24 cellular contexts compared by ENCODE assay signal in genomic region chr16:5854027-5854426, GRCh38.
DNase-seq lines count a peak whose midpoint lies in the region; ATAC-seq, FAIRE-seq and TF ChIP-seq lines count a peak whose summit lies in the region.
"Had no signal": no experiment of that assay in that cellular context is flagged by ENCODE, and none has a peak within 500 bp of the region (broad histone marks: within the 10 kb centered on the region; RNA-seq: fewer than 3 reads in every experiment).

No MANE protein-coding gene starts in this region.

- TF ChIP-seq CTCF in GM12878 (IDR thresholded peaks at IDR 0.05 in 2 of 3, conservative IDR thresholded peaks at IDR 0.05 in 1 of 3; ENCODE audit: control insufficient read depth in 2 of 3, extremely low read depth in 1 of 3, insufficient read depth in 1 of 3, low read depth in 3 of 3, low read length in 3 of 3) (no peak), GM13977 (IDR thresholded peaks at IDR 0.05; ENCODE audit: extremely low read depth, insufficient read depth, missing control alignments) (no peak)

- DNase-seq in activated T-cell treated with anti-CD3 and anti-CD28 coated beads, Interleukin-2, amount 50 U/mL, for 72 hours: no peak
- DNase-seq in activated T-cell treated with anti-CD3 and anti-CD28 coated beads for 4 hours (no peak), SK-MEL-5 (ENCODE audit: low read depth, low spot score) (peak; percentile 41), GM12878 (ENCODE audit: low read depth, low spot score) (no peak), NCI-H2227 treated with DMSO at 0.1 percent for 48 hours (lab: John Stamatoyannopoulos, UW) (no peak), C1 segment of cervical spinal cord (lab: John Stamatoyannopoulos, UW) (no peak), GM13977 (ENCODE audit: low spot score) (no peak)
- DNase-seq: 8988T; ACHN; BE2C; Caco-2; Calu3; CD4-positive, alpha-beta T cell; CD8-positive, alpha-beta T cell; DMS79 treated with DMSO at 0.1 percent for 48 hours; GF-D8 had no signal

- no peak for TF ChIP-seq RAD21 in GM12878 (IDR thresholded peaks at IDR 0.05; ENCODE audit: insufficient read depth, low read depth, low read length)

- intact Hi-C loops in GM12878 (cut with micrococcal nuclease; ENCODE audit: unreplicated experiment): no loop called here

- no peak for TF ChIP-seq POLR2A in GM12878 (IDR thresholded peaks at IDR 0.05; ENCODE audit: low read depth, low read length)

- POLR2A ChIA-PET in GM12878 (lab: Charles Lee): no interaction called here

- H3K27ac ChIP-seq in GM12878 (ENCODE audit: control insufficient read depth, insufficient read depth): no peak overlapping the region
- H3K27ac ChIP-seq: BLaER1, C4-2B had no signal

- H4K20me1 ChIP-seq in GM12878 (ENCODE audit: control insufficient read depth, insufficient read depth): no peaks in the 10 kb centered on the region
- H4K20me1 ChIP-seq: BLaER1 had no signal

- 34% methylated on average over 5 of the region's 5 CpGs for WGBS in GM12878 (ENCODE audit: insufficient coverage, insufficient replicate concordance, low lambda C conversion rate, missing lambda C conversion rate)

- H3K27me3 Mint-ChIP-seq in activated T-cell treated with anti-CD3 and anti-CD28 coated beads, Interleukin-2, amount 50 U/mL, for 72 hours (ENCODE audit: low read depth): no peaks in the 10 kb centered on the region
- H3K27me3 Mint-ChIP-seq in activated T-helper 17 cell treated with anti-CD3 and anti-CD28 coated beads, Interleukin-2, amount 50 U/mL, for 72 hours: no peaks in the 10 kb centered on the region
- H3K27me3 Mint-ChIP-seq: CD4-positive, alpha-beta T cell had no signal

- H3K9ac ChIP-seq in GM12878 (ENCODE audit: control insufficient read depth, insufficient read depth, low read length): no peak overlapping the region
- H3K9ac ChIP-seq: BLaER1 had no signal

- H3K4me3 Mint-ChIP-seq in activated T-cell treated with anti-CD3 and anti-CD28 coated beads, Interleukin-2, amount 50 U/mL, for 72 hours: no peak overlapping the region
- no peak overlapping the region for H3K4me3 Mint-ChIP-seq in activated T-helper 17 cell treated with anti-CD3 and anti-CD28 coated beads, Interleukin-2, amount 50 U/mL, for 72 hours
- H3K4me3 Mint-ChIP-seq: CD4-positive, alpha-beta T cell; CD8-positive, alpha-beta T cell had no signal

- H3K4me1 ChIP-seq in GM12878 (ENCODE audit: control insufficient read depth, insufficient read depth, low read length): no peaks in the 10 kb centered on the region
- H3K4me1 ChIP-seq: BE2C, BLaER1, Caco-2 had no signal

- ATAC-seq in activated T-cell treated with anti-CD3 and anti-CD28 coated beads, Interleukin-2, amount 50 U/mL, for 72 hours (replicated peaks in 1 of 2): peak; percentile 25 to 92
- peak; percentile 38 for ATAC-seq in activated T-helper 17 cell treated with anti-CD3 and anti-CD28 coated beads, Interleukin-2, amount 50 U/mL, for 72 hours (replicated peaks)
- no peak for ATAC-seq in GM12878
- ATAC-seq: CD8-positive, alpha-beta T cell had no signal

- no peaks in the 10 kb centered on the region for H3K4me1 Mint-ChIP-seq in activated T-cell treated with anti-CD3 and anti-CD28 coated beads, Interleukin-2, amount 50 U/mL, for 72 hours (ENCODE audit: low read depth)
- H3K4me1 Mint-ChIP-seq in activated T-helper 17 cell treated with anti-CD3 and anti-CD28 coated beads, Interleukin-2, amount 50 U/mL, for 72 hours: no peaks in the 10 kb centered on the region

- CTCF ChIA-PET in GM12878 (lab: Yijun Ruan, JAX): no interaction called here

- H3K4me3 ChIP-seq in GM12878: no peak overlapping the region
- H3K4me3 ChIP-seq: BLaER1 had no signal

- no peaks in the 10 kb centered on the region; the same call in 2 of the 3 replicates for H3K9me3 ChIP-seq in GM12878 (replicated peaks; ENCODE audit: control insufficient read depth, insufficient read depth, low read length)
- H3K9me3 ChIP-seq: BE2C, BLaER1, Caco-2 had no signal

- RAD21 ChIA-PET in GM12878 (lab: Charles Lee; ENCODE audit: unreplicated experiment): no interaction called here

- in situ Hi-C loops in SK-MEL-5 (cut with HindIII; ENCODE audit: low pct_unique_long_range_greater_than_20kb, low sequenced_read_pairs) (no loop called here), GM12878 (cut with MboI) (no loop called here), GM13977 (cut with MboI; ENCODE audit: low pct_unique_long_range_greater_than_20kb, low sequenced_read_pairs, unreplicated experiment) (no loop called here)

- H3K4me2 ChIP-seq in GM12878 (ENCODE audit: control insufficient read depth, insufficient read depth): no peak overlapping the region
- H3K4me2 ChIP-seq: BLaER1 had no signal

- no peak overlapping the region for H2AFZ ChIP-seq in GM12878 (ENCODE audit: control insufficient read depth, low read depth, low read length)

- H3K9me3 Mint-ChIP-seq in activated T-cell treated with anti-CD3 and anti-CD28 coated beads, Interleukin-2, amount 50 U/mL, for 72 hours: peaks cover 6 to 7% of the 10 kb centered on the region in 2 donors
- H3K9me3 Mint-ChIP-seq in activated T-helper 17 cell treated with anti-CD3 and anti-CD28 coated beads, Interleukin-2, amount 50 U/mL, for 72 hours: peaks cover 10% of the 10 kb centered on the region

- TF ChIP-seq EP300 in GM12878 (IDR thresholded peaks at IDR 0.05; ENCODE audit: borderline replicate concordance in 1 of 2, control insufficient read depth in 1 of 2, low read depth in 2 of 2, low read length in 2 of 2): peak; percentile 47 to 55; a peak in 2 of 4 replicates

- FAIRE-seq in GM12878 (lab: Jason Lieb, UNC): no peak
- FAIRE-seq: A204.1, D721Med, G401.6, GM12892, GM19239 had no signal

- peaks cover 0 to 1% of the 10 kb centered on the region in 2 donors for H3K36me3 Mint-ChIP-seq in activated T-cell treated with anti-CD3 and anti-CD28 coated beads, Interleukin-2, amount 50 U/mL, for 72 hours (ENCODE audit: insufficient read depth in 2 of 2)
- no peaks in the 10 kb centered on the region for H3K36me3 Mint-ChIP-seq in activated T-helper 17 cell treated with anti-CD3 and anti-CD28 coated beads, Interleukin-2, amount 50 U/mL, for 72 hours (ENCODE audit: low read depth)
- H3K36me3 Mint-ChIP-seq: CD8-positive, alpha-beta T cell had no signal

- no peaks in the 10 kb centered on the region for H3K79me2 ChIP-seq in GM12878 (ENCODE audit: control insufficient read depth, insufficient read depth, low read length)

- no TSS peak for BruUV-seq in GM12878 (replicated peaks; lab: Mats Ljungman, UMichigan)

- no peak overlapping the region for H3K27ac Mint-ChIP-seq in activated T-cell treated with anti-CD3 and anti-CD28 coated beads, Interleukin-2, amount 50 U/mL, for 72 hours
- no peak overlapping the region for H3K27ac Mint-ChIP-seq in activated T-helper 17 cell treated with anti-CD3 and anti-CD28 coated beads, Interleukin-2, amount 50 U/mL, for 72 hours
- H3K27ac Mint-ChIP-seq: CD4-positive, alpha-beta T cell; CD8-positive, alpha-beta T cell had no signal

- no peaks in the 10 kb centered on the region for H3K27me3 ChIP-seq in GM12878 (replicated peaks in 1 of 2; ENCODE audit: control insufficient read depth in 2 of 2, insufficient read depth in 2 of 2, low read length in 1 of 2)
- H3K27me3 ChIP-seq: BE2C, BLaER1 had no signal

- H3K36me3 ChIP-seq in GM12878 (ENCODE audit: control insufficient read depth in 2 of 2, insufficient read depth in 2 of 2, low read length in 1 of 2): no peaks in the 10 kb centered on the region
- H3K36me3 ChIP-seq: BE2C, BLaER1 had no signal

- SMC1A ChIA-PET in GM12878 (lab: Charles Lee; ENCODE audit: uncharacterized antibody, unreplicated experiment): no interaction called here

TF ChIP-seq in GM12878, 131 proteins besides CTCF, POLR2A, EP300 and RAD21:
- TF ChIP-seq SMARCA5 (IDR thresholded peaks at IDR 0.05) (no peak), BRCA1 (IDR thresholded peaks at IDR 0.05; ENCODE audit: low read depth, low read length) (no peak), IKZF1 (conservative IDR thresholded peaks at IDR 0.05) (0 out of 2 replicates have a peak, but pooled peaks have one; percentile 19), REST (IDR thresholded peaks at IDR 0.05; ENCODE audit: low read depth, low read length) (no peak), NR2C2 (IDR thresholded peaks at IDR 0.05; ENCODE audit: borderline replicate concordance, control insufficient read depth, insufficient read length, low read depth) (no peak), BMI1 (IDR thresholded peaks at IDR 0.05; ENCODE audit: borderline replicate concordance) (peak; percentile 61), NR2F1 (conservative IDR thresholded peaks at IDR 0.05) (0 out of 2 replicates have a peak, but pooled peaks have one; percentile 32), MTA2 (IDR thresholded peaks at IDR 0.05; ENCODE audit: low read depth) (peak; percentile 92), TARDBP (IDR thresholded peaks at IDR 0.05; ENCODE audit: borderline replicate concordance) (no peak), DPF2 (IDR thresholded peaks at IDR 0.05) (peak; percentile 78)
TF ChIP-seq in GM12878: peak in this region for 5.
